Comparison of ENCODE assay signal across 1 cellular context in the genomic region with DNA sequence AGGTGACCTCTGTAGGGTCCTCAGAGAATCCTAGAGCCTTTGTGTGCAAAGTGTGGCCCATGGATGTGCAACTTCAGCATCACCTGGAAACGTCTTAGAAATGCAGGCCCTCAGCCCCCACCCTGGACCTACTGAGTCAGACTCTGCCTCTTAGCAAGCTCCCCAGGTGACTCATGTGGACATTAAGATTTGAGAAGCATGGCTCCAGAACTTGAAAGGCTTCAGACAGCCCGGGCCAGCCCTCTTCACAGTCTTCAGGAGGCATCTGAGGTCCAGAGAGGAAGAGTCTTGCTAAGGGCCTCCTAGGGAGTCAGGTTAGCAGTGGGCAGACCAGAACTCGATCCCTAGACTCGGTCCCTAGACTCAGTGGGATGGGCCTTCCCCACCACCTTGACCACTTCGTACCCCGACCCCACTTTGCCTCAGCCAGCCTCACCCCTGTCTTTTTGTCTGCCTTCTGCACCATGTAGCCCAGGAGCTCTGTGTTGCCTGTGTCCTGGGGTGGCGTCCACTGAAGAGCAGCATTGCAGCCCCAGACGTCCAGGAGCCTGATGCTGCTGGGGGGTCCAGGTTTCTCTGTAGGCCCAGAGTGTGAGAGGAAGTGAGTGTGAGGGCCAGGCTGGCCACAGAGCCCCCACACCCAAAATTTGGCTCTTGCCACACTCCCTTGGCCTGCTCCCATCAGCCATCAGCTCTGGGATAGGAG.
TF ChIP-seq lines count a peak whose summit lies in the region.

No MANE protein-coding gene starts in this region.

TF ChIP-seq in GM23338, 12 proteins besides CTCF, POLR2A, EP300 and RAD21 (continued from another document):
- TF ChIP-seq, protein P1, sequence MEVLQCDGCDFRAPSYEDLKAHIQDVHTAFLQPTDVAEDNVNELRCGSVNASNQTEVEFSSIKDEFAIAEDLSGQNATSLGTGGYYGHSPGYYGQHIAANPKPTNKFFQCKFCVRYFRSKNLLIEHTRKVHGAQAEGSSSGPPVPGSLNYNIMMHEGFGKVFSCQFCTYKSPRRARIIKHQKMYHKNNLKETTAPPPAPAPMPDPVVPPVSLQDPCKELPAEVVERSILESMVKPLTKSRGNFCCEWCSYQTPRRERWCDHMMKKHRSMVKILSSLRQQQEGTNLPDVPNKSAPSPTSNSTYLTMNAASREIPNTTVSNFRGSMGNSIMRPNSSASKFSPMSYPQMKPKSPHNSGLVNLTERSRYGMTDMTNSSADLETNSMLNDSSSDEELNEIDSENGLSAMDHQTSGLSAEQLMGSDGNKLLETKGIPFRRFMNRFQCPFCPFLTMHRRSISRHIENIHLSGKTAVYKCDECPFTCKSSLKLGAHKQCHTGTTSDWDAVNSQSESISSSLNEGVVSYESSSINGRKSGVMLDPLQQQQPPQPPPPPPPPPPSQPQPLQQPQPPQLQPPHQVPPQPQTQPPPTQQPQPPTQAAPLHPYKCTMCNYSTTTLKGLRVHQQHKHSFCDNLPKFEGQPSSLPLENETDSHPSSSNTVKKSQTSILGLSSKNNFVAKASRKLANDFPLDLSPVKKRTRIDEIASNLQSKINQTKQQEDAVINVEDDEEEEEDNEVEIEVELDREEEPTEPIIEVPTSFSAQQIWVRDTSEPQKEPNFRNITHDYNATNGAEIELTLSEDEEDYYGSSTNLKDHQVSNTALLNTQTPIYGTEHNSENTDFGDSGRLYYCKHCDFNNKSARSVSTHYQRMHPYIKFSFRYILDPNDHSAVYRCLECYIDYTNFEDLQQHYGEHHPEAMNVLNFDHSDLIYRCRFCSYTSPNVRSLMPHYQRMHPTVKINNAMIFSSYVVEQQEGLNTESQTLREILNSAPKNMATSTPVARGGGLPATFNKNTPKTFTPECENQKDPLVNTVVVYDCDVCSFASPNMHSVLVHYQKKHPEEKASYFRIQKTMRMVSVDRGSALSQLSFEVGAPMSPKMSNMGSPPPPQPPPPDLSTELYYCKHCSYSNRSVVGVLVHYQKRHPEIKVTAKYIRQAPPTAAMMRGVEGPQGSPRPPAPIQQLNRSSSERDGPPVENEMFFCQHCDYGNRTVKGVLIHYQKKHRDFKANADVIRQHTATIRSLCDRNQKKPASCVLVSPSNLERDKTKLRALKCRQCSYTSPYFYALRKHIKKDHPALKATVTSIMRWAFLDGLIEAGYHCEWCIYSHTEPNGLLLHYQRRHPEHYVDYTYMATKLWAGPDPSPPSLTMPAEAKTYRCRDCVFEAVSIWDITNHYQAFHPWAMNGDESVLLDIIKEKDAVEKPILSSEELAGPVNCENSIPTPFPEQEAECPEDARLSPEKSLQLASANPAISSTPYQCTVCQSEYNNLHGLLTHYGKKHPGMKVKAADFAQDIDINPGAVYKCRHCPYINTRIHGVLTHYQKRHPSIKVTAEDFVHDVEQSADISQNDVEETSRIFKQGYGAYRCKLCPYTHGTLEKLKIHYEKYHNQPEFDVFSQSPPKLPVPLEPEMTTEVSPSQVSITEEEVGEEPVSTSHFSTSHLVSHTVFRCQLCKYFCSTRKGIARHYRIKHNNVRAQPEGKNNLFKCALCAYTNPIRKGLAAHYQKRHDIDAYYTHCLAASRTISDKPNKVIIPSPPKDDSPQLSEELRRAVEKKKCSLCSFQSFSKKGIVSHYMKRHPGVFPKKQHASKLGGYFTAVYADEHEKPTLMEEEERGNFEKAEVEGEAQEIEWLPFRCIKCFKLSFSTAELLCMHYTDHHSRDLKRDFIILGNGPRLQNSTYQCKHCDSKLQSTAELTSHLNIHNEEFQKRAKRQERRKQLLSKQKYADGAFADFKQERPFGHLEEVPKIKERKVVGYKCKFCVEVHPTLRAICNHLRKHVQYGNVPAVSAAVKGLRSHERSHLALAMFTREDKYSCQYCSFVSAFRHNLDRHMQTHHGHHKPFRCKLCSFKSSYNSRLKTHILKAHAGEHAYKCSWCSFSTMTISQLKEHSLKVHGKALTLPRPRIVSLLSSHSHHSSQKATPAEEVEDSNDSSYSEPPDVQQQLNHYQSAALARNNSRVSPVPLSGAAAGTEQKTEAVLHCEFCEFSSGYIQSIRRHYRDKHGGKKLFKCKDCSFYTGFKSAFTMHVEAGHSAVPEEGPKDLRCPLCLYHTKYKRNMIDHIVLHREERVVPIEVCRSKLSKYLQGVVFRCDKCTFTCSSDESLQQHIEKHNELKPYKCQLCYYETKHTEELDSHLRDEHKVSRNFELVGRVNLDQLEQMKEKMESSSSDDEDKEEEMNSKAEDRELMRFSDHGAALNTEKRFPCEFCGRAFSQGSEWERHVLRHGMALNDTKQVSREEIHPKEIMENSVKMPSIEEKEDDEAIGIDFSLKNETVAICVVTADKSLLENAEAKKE (CRISPR knock-in tag; IDR thresholded peaks at IDR 0.05) = no peak
- no peak for TF ChIP-seq CREB1 (CRISPR knock-in tag; IDR thresholded peaks at IDR 0.05; ENCODE audit: low read depth)
- no peak for TF ChIP-seq STAT1 (IDR thresholded peaks at IDR 0.05; ENCODE audit: unreplicated experiment)
- TF ChIP-seq, protein P2, sequence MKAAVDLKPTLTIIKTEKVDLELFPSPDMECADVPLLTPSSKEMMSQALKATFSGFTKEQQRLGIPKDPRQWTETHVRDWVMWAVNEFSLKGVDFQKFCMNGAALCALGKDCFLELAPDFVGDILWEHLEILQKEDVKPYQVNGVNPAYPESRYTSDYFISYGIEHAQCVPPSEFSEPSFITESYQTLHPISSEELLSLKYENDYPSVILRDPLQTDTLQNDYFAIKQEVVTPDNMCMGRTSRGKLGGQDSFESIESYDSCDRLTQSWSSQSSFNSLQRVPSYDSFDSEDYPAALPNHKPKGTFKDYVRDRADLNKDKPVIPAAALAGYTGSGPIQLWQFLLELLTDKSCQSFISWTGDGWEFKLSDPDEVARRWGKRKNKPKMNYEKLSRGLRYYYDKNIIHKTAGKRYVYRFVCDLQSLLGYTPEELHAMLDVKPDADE (IDR thresholded peaks at IDR 0.05) = no peak
